ENCODE assay signal across 8 cellular contexts in the genomic region with DNA sequence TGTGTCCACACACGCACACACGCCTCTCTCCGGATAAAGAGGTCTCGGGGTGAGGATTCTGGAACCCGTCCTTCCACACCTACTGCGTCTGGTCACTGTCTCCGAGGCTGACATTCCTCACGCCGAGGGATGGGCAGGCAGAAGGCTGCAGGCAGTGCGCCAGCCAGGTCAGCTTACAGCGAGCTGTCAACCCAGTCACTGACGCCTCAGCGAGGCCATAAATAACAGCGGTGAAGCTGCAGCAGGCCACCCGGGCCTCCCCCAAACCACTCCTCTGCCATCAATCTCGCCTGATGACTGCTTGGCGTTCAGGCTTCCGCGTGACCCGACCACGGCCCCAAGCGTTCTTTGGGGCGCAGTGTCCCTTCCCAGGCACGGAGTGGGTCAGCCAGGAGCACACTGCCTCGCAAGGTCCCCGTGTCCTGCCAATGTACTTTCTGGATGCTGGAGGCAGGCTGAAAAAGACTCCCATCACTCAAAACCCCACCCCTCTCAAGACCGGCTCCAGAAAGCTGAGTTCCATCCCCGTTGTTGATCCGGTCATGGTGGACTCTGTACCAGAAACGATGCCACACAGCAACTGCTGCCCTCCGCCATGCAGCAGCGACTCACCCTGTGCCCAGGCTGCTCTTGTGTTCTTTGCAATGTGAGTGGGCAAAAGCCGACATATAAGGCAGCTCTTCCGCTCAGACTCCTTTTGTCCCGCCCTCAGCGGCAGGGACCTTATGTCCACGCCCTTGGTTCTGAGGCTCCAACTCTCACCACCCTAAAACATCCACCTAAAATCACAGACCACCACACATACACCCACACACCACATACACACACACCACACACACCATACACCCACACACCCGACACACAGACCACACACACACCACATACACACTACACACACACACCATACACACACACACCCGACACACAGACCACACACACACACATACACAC. TPM values are rescaled to one million over a fixed set of nuclear protein-coding genes. Genes with fewer than 3 reads are reported as not detected.
DNase-seq lines count a peak whose midpoint lies in the region; ATAC-seq, FAIRE-seq and TF ChIP-seq lines count a peak whose summit lies in the region.

No MANE protein-coding gene starts in this region.

- peaks cover 2% of the 10 kb centered on the region for H3K36me3 Mint-ChIP-seq in astrocyte (ENCODE audit: low read depth, unreplicated experiment)

- WGBS in HepG2 (ENCODE audit: low lambda C conversion rate) = 36% methylated on average over 18 of the region's 39 CpGs
- 26 to 34% methylated on average over 23 to 39 of the region's 39 CpGs for WGBS in tibial nerve, 2 donors

- peak overlapping the region; percentile 53 for H2AFZ ChIP-seq in astrocyte (ENCODE audit: low read depth, low read length)
- H2AFZ ChIP-seq in HepG2 (ENCODE audit: low read length) = peak overlapping the region; percentile 29

- no peak overlapping the region for H3K4me3 Mint-ChIP-seq in astrocyte (ENCODE audit: unreplicated experiment)

- CTCF ChIA-PET in HepG2 (lab: Yijun Ruan, JAX; ENCODE audit: low intra/inter-chr PET ratio, low total read pairs) = no interaction called here

- H3K79me2 ChIP-seq in astrocyte (ENCODE audit: insufficient read depth, low read length) = no peaks in the 10 kb centered on the region
- no peaks in the 10 kb centered on the region for H3K79me2 ChIP-seq in HepG2 (ENCODE audit: insufficient read depth, low read length)

- H3K9me3 ChIP-seq in astrocyte (ENCODE audit: insufficient read depth, low read depth, low read length) = peaks cover 10% of the 10 kb centered on the region
- peaks cover 2% of the 10 kb centered on the region; the same call in 1 of the 2 replicates for H3K9me3 ChIP-seq in HepG2 (ENCODE audit: low read length)
- H3K9me3 ChIP-seq in tibial nerve = peaks cover 0 to 5% (median 0%) of the 10 kb centered on the region in 4 donors

- intact Hi-C loops in HepG2 (cut with micrococcal nuclease; ENCODE audit: unreplicated experiment) = no loop called here

- TF ChIP-seq EP300 in HepG2 (IDR thresholded peaks at IDR 0.05; ENCODE audit: low read depth in 2 of 2, low read length in 2 of 2) (no peak), HepG2 (CRISPR knock-in tag; IDR thresholded peaks at IDR 0.05; ENCODE audit: borderline replicate concordance) (no peak), tibial nerve (IDR thresholded peaks at IDR 0.05) (no peak)

- H3K27ac ChIP-seq in astrocyte (ENCODE audit: low read depth, low read length) (no peak overlapping the region), HepG2 (ENCODE audit: extremely low read length, insufficient read depth, low read length) (peak overlapping the region; percentile 47), tibial nerve (no peak overlapping the region)

- peaks cover 7% of the 10 kb centered on the region for H3K4me1 Mint-ChIP-seq in astrocyte (ENCODE audit: low read depth, unreplicated experiment)

- H4K20me1 ChIP-seq in astrocyte (ENCODE audit: insufficient read depth, low read length) (peaks cover 8% of the 10 kb centered on the region), HepG2 (ENCODE audit: insufficient read depth, low read length) (no peaks in the 10 kb centered on the region)

- in situ Hi-C loops in HepG2 (cut with HindIII; ENCODE audit: extremely low pct_ligation_motif_present, low pct_unique_long_range_greater_than_20kb) = loop anchor here (25.0 kb wide), 1 partner anchor 662 kb away; no protein-coding TSS in a partner anchor

- BruUV-seq in HepG2 (replicated peaks; lab: Mats Ljungman, UMichigan) = no TSS peak

- TF ChIP-seq CTCF in astrocyte (IDR thresholded peaks at IDR 0.05; ENCODE audit: insufficient read depth, low read depth, low read length) (no peak), HepG2 (CRISPR knock-in tag; IDR thresholded peaks at IDR 0.05) (no peak), tibial nerve (IDR thresholded peaks at IDR 0.05) (no peak)

- ATAC-seq in GM18502 (IDR thresholded peaks at IDR 0.05; ENCODE audit: poor library complexity, unreplicated experiment) (peak; percentile 53), HG03460 (IDR thresholded peaks at IDR 0.05; ENCODE audit: unreplicated experiment) (peak; percentile 63), HepG2 (peak; percentile 16), GM18519 (IDR thresholded peaks at IDR 0.05; ENCODE audit: low FRiP score, unreplicated experiment) (no peak)

- H3K27me3 ChIP-seq in astrocyte (ENCODE audit: insufficient read depth, low read length) = peaks cover 3% of the 10 kb centered on the region
- no peaks in the 10 kb centered on the region for H3K27me3 ChIP-seq in HepG2 (ENCODE audit: control insufficient read depth in 1 of 2, insufficient read depth in 2 of 2, low read length in 2 of 2)
- H3K27me3 ChIP-seq in tibial nerve = peaks cover 0 to 15% of the 10 kb centered on the region in 2 donors

- peaks cover 26% of the 10 kb centered on the region for H3K27me3 Mint-ChIP-seq in astrocyte (ENCODE audit: low read depth, unreplicated experiment)

- DNase-seq in astrocyte (ENCODE audit: low read depth) = peak; percentile 49
- peak; percentile 59 for DNase-seq in HepG2 (ENCODE audit: low spot score)
- DNase-seq in tibial nerve (ENCODE audit: low spot score in 2 of 2) = no peak
- DNase-seq in NCI-H82 (lab: John Stamatoyannopoulos, UW) = no peak
- no peak for DNase-seq in NCI-H2081 treated with DMSO at 0.1 percent for 48 hours (lab: John Stamatoyannopoulos, UW)

- H3K27ac Mint-ChIP-seq in astrocyte (ENCODE audit: unreplicated experiment) = no peak overlapping the region

- POLR2A ChIA-PET in HepG2 (lab: Yijun Ruan, JAX) = interaction anchor here (1.3 kb wide), 1 partner anchor 189 kb away, joined by 3 read pairs; no protein-coding TSS in a partner anchor

- TF ChIP-seq RAD21 in HepG2 (CRISPR knock-in tag; IDR thresholded peaks at IDR 0.05) = no peak

- H3K4me1 ChIP-seq in astrocyte (ENCODE audit: insufficient read depth, low read length) (peaks cover 20% of the 10 kb centered on the region), HepG2 (ENCODE audit: insufficient read depth, low read length) (peaks cover 95% of the 10 kb centered on the region), tibial nerve (peaks cover 0 to 10% (median 3%) of the 10 kb centered on the region in 4 donors)

- H3K9me3 Mint-ChIP-seq in astrocyte (ENCODE audit: unreplicated experiment) = peaks cover 12% of the 10 kb centered on the region

- H3K36me3 ChIP-seq in astrocyte (ENCODE audit: insufficient read depth, low read length) = no peaks in the 10 kb centered on the region
- H3K36me3 ChIP-seq in HepG2 (replicated peaks in 1 of 2; ENCODE audit: control insufficient read depth in 1 of 2, insufficient read depth in 2 of 2, low read length in 2 of 2) = no peaks in the 10 kb centered on the region
- H3K36me3 ChIP-seq in tibial nerve = no peaks in the 10 kb centered on the region

- FAIRE-seq in astrocyte (lab: Jason Lieb, UNC) (no peak), HepG2 (lab: Jason Lieb, UNC) (no peak)

- TF ChIP-seq POLR2A in HepG2 (IDR thresholded peaks at IDR 0.05; ENCODE audit: insufficient read depth in 1 of 2, low read depth in 2 of 2, low read length in 2 of 2) (no peak), tibial nerve (IDR thresholded peaks at IDR 0.05) (no peak)

- H3K9ac ChIP-seq in astrocyte (ENCODE audit: low read length) = peak overlapping the region; percentile 5
- 0 out of 2 replicates have a peak overlapping the region, but pooled peaks have one; percentile 2 for H3K9ac ChIP-seq in HepG2 (ENCODE audit: insufficient read depth, low read depth, low read length)

- H3K4me2 ChIP-seq in astrocyte (ENCODE audit: low read length) (peak overlapping the region; percentile 56), HepG2 (ENCODE audit: low read depth, low read length) (peak overlapping the region; percentile 77)

- H3K4me3 ChIP-seq in astrocyte (ENCODE audit: insufficient read depth, low read depth, low read length) (no peak overlapping the region), HepG2 (replicated peaks in 1 of 3; ENCODE audit: insufficient read depth in 1 of 3, low read depth in 2 of 3, low read length in 3 of 3) (peak overlapping the region; percentile 24 to 64 (median 37); a peak in 5 of 6 replicates), tibial nerve (peak overlapping the region in 3 of 4 donors; percentile 10 to 38 (median 21))

RNA-seq across cellular contexts. Expression of a gene that starts 27.1 kb away (rescaled TPM):
- not detected in 2 replicates for total RNA-seq in astrocyte
- 16.3 and 27.7 TPM in 2 replicates for total RNA-seq in HepG2 (2016; rRNA removed; fragmentation: Illumina TruSeq; extraction: Trizol)
- 4.8 and 4.9 TPM in 2 replicates for total RNA-seq in HepG2 (2016; cell fraction: cytosol; rRNA removed; fragmentation: Illumina TruSeq; extraction: Trizol; ENCODE audit: low read depth)
- total RNA-seq in HepG2 (2016; cell fraction: insoluble cytoplasmic fraction; rRNA removed; fragmentation: Illumina TruSeq; extraction: Trizol) = 11.8 and 26.8 TPM in 2 replicates
- total RNA-seq in HepG2 (2016; cell fraction: membrane; rRNA removed; fragmentation: Illumina TruSeq; extraction: Trizol) = 14.4 and 15.6 TPM in 2 replicates
- 34.1 and 42.6 TPM in 2 replicates for total RNA-seq in HepG2 (2016; cell fraction: nucleus; rRNA removed; fragmentation: Illumina TruSeq; extraction: Trizol)
- polyA plus RNA-seq in HepG2 (2011; rRNA removed) = 26.7 and 29.3 TPM in 2 replicates
- 12.6 and 16.6 TPM in 2 replicates for polyA plus RNA-seq in HepG2 (2011; cell fraction: cytosol; rRNA removed)
- 18.2 and 18.5 TPM in 2 replicates for polyA plus RNA-seq in HepG2 (2011; cell fraction: nucleus; rRNA removed)
- polyA plus RNA-seq in HepG2 (2012) = 19.0 and 20.2 TPM in 2 replicates
- polyA plus RNA-seq in HepG2 (2016; cell fraction: cytosol; fragmentation: Illumina TruSeq; extraction: Trizol; ENCODE audit: low read depth) = 8.8 and 9.3 TPM in 2 replicates
- polyA plus RNA-seq in HepG2 (2016; cell fraction: insoluble cytoplasmic fraction; fragmentation: Illumina TruSeq; extraction: Trizol; ENCODE audit: low read depth) = 27.5 and 38.0 TPM in 2 replicates
- 18.2 and 23.6 TPM in 2 replicates for polyA plus RNA-seq in HepG2 (2016; cell fraction: membrane; fragmentation: Illumina TruSeq; extraction: Trizol; ENCODE audit: low read depth)
- 100 and 101 TPM in 2 replicates for polyA plus RNA-seq in HepG2 (2016; cell fraction: nucleus; fragmentation: Illumina TruSeq; extraction: Trizol; ENCODE audit: insufficient read depth, low read depth)
- 66.5 TPM in 1 of 2 replicates, not detected in the other for polyA minus RNA-seq in HepG2 (2011; rRNA and poly(A)+ RNA removed; ENCODE audit: low replicate concordance)
- polyA minus RNA-seq in HepG2 (2011; cell fraction: cytosol; rRNA and poly(A)+ RNA removed) = 19.2 and 22.2 TPM in 2 replicates
- 6.3 and 7.8 TPM in 2 replicates for polyA minus RNA-seq in HepG2 (2011; cell fraction: nucleus; rRNA and poly(A)+ RNA removed)
- total RNA-seq in tibial nerve = not detected

RNA-seq across cellular contexts. Expression of a gene that starts 45.5 kb away (rescaled TPM):
- total RNA-seq in astrocyte (1.3 and 1.4 TPM in 2 replicates), HepG2 (2016; rRNA removed; fragmentation: Illumina TruSeq; extraction: Trizol) (not detected in 2 replicates), tibial nerve (not detected)
- total RNA-seq in HepG2 (2016; cell fraction: cytosol; rRNA removed; fragmentation: Illumina TruSeq; extraction: Trizol; ENCODE audit: low read depth) = not detected in 2 replicates
- not detected in 2 replicates for total RNA-seq in HepG2 (2016; cell fraction: insoluble cytoplasmic fraction; rRNA removed; fragmentation: Illumina TruSeq; extraction: Trizol)
- not detected in 2 replicates for total RNA-seq in HepG2 (2016; cell fraction: membrane; rRNA removed; fragmentation: Illumina TruSeq; extraction: Trizol)
- total RNA-seq in HepG2 (2016; cell fraction: nucleus; rRNA removed; fragmentation: Illumina TruSeq; extraction: Trizol) = not detected in 2 replicates
- not detected in 2 replicates for polyA plus RNA-seq in HepG2 (2011; rRNA removed)
- polyA plus RNA-seq in HepG2 (2011; cell fraction: cytosol; rRNA removed) = not detected in 2 replicates
- polyA plus RNA-seq in HepG2 (2011; cell fraction: nucleus; rRNA removed) = not detected in 2 replicates
- not detected in 2 replicates for polyA plus RNA-seq in HepG2 (2012)
- not detected in 2 replicates for polyA plus RNA-seq in HepG2 (2016; cell fraction: cytosol; fragmentation: Illumina TruSeq; extraction: Trizol; ENCODE audit: low read depth)
- not detected in 2 replicates for polyA plus RNA-seq in HepG2 (2016; cell fraction: insoluble cytoplasmic fraction; fragmentation: Illumina TruSeq; extraction: Trizol; ENCODE audit: low read depth)
- polyA plus RNA-seq in HepG2 (2016; cell fraction: membrane; fragmentation: Illumina TruSeq; extraction: Trizol; ENCODE audit: low read depth) = not detected in 2 replicates
- polyA plus RNA-seq in HepG2 (2016; cell fraction: nucleus; fragmentation: Illumina TruSeq; extraction: Trizol; ENCODE audit: insufficient read depth, low read depth) = not detected in 2 replicates
- polyA minus RNA-seq in HepG2 (2011; rRNA and poly(A)+ RNA removed; ENCODE audit: low replicate concordance) = 0.05 TPM in 1 of 2 replicates, not detected in the other
- not detected in 2 replicates for polyA minus RNA-seq in HepG2 (2011; cell fraction: cytosol; rRNA and poly(A)+ RNA removed)
- not detected in 2 replicates for polyA minus RNA-seq in HepG2 (2011; cell fraction: nucleus; rRNA and poly(A)+ RNA removed)

Comparison
In these comparisons a context has a peak if more than half of its experiments do, and no peak if none do; other contexts are left out.
1. DNase-seq: peak in astrocyte (single experiment) and HepG2 (single experiment); none in tibial nerve (0 of 2), NCI-H82 (single experiment) and NCI-H2081 treated with DMSO at 0.1 percent for 48 hours (single experiment).